Comparison of ENCODE assay signal across 8 cellular contexts in the genomic region with DNA sequence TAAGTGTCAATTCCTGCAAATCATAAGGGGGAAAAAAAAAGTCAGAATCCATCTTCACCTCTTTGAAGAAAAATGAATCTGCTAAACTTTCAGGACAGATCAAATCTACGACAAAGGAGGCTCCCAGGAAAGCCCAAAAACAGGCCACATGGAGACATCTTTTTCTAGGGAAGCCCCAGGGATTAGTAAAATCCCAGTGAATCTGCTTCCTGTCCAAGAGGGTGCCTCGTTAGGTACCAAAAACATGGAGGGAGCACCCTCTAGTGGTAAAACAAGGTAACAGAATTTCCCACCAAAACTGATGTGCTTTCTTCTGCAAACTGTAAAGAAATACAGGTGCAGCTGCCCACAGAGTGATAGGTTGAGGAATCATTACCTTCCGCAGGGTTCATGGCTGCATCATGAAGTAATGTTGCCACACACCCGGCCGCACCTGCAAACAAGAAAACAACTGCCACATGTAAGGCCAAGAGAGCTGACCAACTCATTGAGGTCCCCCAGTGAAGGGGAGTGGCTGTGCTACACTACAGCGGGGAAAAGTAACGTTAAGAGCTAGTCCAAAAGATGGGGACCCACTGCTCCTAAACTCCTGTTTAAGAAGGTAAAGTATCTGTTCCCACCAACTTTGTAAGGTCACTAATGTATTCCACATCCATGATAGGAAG. TPM values are rescaled to one million over a fixed set of nuclear protein-coding genes. Genes with fewer than 3 reads are reported as not detected.
DNase-seq lines count a peak whose midpoint lies in the region; ATAC-seq, FAIRE-seq and TF ChIP-seq lines count a peak whose summit lies in the region.

No MANE protein-coding gene starts in this region.

- DNase-seq in activated naive CD4-positive, alpha-beta T cell treated with Interleukin-2 at 50 U/mL for 16 hours = no peak
- DNase-seq in HT1080 (ENCODE audit: low read depth) (peak; percentile 60), RCC 7860 (ENCODE audit: low spot score) (peak; percentile 41), left colon (no peak), testis (peak; percentile 26)
- DNase-seq in central memory CD8-positive, alpha-beta T cell (ENCODE audit: low spot score in 2 of 2) = no peak

- peak; percentile 48 to 79 (median 74) for TF ChIP-seq CTCF in testis (IDR thresholded peaks at IDR 0.05)

- 34 to 35% methylated on average over 7 of the region's 7 CpGs for WGBS in testis, 2 donors

- TF ChIP-seq POLR2A in testis (IDR thresholded peaks at IDR 0.05) = no peak

- no peaks in the 10 kb centered on the region for H3K27me3 Mint-ChIP-seq in activated naive CD4-positive, alpha-beta T cell treated with anti-CD3 and anti-CD28 coated beads, Interleukin-2, amount 50 U/mL, for 24 hours
- no peaks in the 10 kb centered on the region for H3K27me3 Mint-ChIP-seq in central memory CD8-positive, alpha-beta T cell

- peak overlapping the region; percentile 71 for H3K27ac Mint-ChIP-seq in activated naive CD4-positive, alpha-beta T cell treated with anti-CD3 and anti-CD28 coated beads, Interleukin-2, amount 50 U/mL, for 24 hours
- peak overlapping the region; percentile 29 for H3K27ac Mint-ChIP-seq in central memory CD8-positive, alpha-beta T cell (ENCODE audit: low read depth)

- H3K27ac ChIP-seq in testis = no peak overlapping the region

- intact Hi-C loops in left colon (cut with DNase I, micrococcal nuclease) = loop anchor here (10.0 kb wide), 3 partner anchors 57 to 217 kb away; partner anchors contain the start of gene GOT1 (in 1 of the 2)
- intact Hi-C loops in testis (cut with DNase I; ENCODE audit: low total_unique reads) = no loop called here

- no peak overlapping the region for H3K4me3 ChIP-seq in testis

- peaks cover 3% of the 10 kb centered on the region for H3K4me1 ChIP-seq in testis

- H3K36me3 Mint-ChIP-seq in activated naive CD4-positive, alpha-beta T cell treated with anti-CD3 and anti-CD28 coated beads, Interleukin-2, amount 50 U/mL, for 24 hours = no peaks in the 10 kb centered on the region
- H3K36me3 Mint-ChIP-seq in central memory CD8-positive, alpha-beta T cell (ENCODE audit: insufficient read depth) = peaks cover 17% of the 10 kb centered on the region

- peaks cover 29% of the 10 kb centered on the region for H3K4me1 Mint-ChIP-seq in activated naive CD4-positive, alpha-beta T cell treated with anti-CD3 and anti-CD28 coated beads, Interleukin-2, amount 50 U/mL, for 24 hours
- H3K4me1 Mint-ChIP-seq in central memory CD8-positive, alpha-beta T cell = peaks cover 12% of the 10 kb centered on the region

- FAIRE-seq in RCC 7860 (lab: Jason Lieb, UNC) = peak; percentile 29

- H3K9me3 Mint-ChIP-seq in activated naive CD4-positive, alpha-beta T cell treated with anti-CD3 and anti-CD28 coated beads, Interleukin-2, amount 50 U/mL, for 24 hours = no peaks in the 10 kb centered on the region
- H3K9me3 Mint-ChIP-seq in central memory CD8-positive, alpha-beta T cell = no peaks in the 10 kb centered on the region

- H3K36me3 ChIP-seq in testis (ENCODE audit: low read depth, missing control alignments) = no peaks in the 10 kb centered on the region

- no peak overlapping the region for H3K4me3 Mint-ChIP-seq in activated naive CD4-positive, alpha-beta T cell treated with anti-CD3 and anti-CD28 coated beads, Interleukin-2, amount 50 U/mL, for 24 hours
- no peak overlapping the region for H3K4me3 Mint-ChIP-seq in central memory CD8-positive, alpha-beta T cell

- ATAC-seq in central memory CD8-positive, alpha-beta T cell (replicated peaks; ENCODE audit: extremely low read depth, poor library complexity, severe bottlenecking) = no peak
- ATAC-seq in left colon (peak; percentile 78), HG03196 (IDR thresholded peaks at IDR 0.05; ENCODE audit: unreplicated experiment) (no peak)

- no peaks in the 10 kb centered on the region for H3K9me3 ChIP-seq in testis

- no peaks in the 10 kb centered on the region for H3K27me3 ChIP-seq in testis

RNA-seq across cellular contexts. Expression of gene SLC25A28, which starts 7.9 kb away (rescaled TPM):
- 15.0 and 19.2 TPM in 2 replicates for total RNA-seq in HT1080 (2014; rRNA removed; shearing (Covaris generic))
- polyA plus RNA-seq in HT1080 (2015; cell fraction: cytosol; rRNA removed) = 12.1 and 13.1 TPM in 2 replicates
- 69.0 and 72.8 TPM in 2 replicates for polyA plus RNA-seq in HT1080 (2015; cell fraction: nucleus; rRNA removed)
- total RNA-seq in left colon (10 to 100 TPM; 28.8 to 35.7 TPM), testis (10 to 100 TPM; 58.2 to 89.3 TPM)
- 202 TPM for polyA plus RNA-seq in testis (ENCODE audit: insufficient read depth, low read depth, low replicate concordance)

RNA-seq across cellular contexts. Expression of gene ENTPD7, which starts 47.0 kb away (rescaled TPM):
- 14.6 and 15.0 TPM in 2 replicates for total RNA-seq in HT1080 (2014; rRNA removed; shearing (Covaris generic))
- polyA plus RNA-seq in HT1080 (2015; cell fraction: cytosol; rRNA removed) = 6.6 and 8.7 TPM in 2 replicates
- 6.9 and 7.4 TPM in 2 replicates for polyA plus RNA-seq in HT1080 (2015; cell fraction: nucleus; rRNA removed)
- total RNA-seq in left colon = 10 to 100 TPM; 20.2 to 21.5 TPM
- total RNA-seq in testis = 1 to 10 TPM; 4.0 to 6.3 TPM
- 5.0 TPM for polyA plus RNA-seq in testis (ENCODE audit: insufficient read depth, low read depth, low replicate concordance)

Comparison
In these comparisons a context has a peak if more than half of its experiments do, and no peak if none do; other contexts are left out.
1. DNase-seq: peak in HT1080 (single experiment), RCC 7860 (single experiment) and testis (single experiment); none in activated naive CD4-positive, alpha-beta T cell treated with Interleukin-2 at 50 U/mL for 16 hours (single experiment), central memory CD8-positive, alpha-beta T cell (0 of 2) and left colon (0 of 2).